1 cellular context compared by ENCODE assay signal in the genomic region with DNA sequence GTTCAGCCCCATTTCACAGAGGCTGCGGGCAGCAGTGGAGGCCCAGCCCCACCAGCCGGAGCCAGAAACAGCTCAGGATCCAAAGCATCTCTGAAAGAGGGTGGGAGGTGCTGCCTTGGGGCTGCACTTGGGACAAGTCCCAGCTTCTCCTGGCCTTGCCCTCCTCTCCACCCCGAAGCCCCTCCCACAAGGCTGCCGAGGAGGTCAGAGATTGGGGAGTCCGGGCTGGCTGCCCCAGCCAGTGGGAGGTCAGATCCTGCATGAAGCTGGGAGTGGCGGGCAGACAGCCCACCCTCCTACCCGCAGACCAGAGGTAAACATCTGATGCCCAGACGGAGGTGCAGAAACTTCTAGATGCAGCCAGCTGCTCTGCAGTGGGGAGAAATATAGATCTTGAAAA.
TF ChIP-seq lines count a peak whose summit lies in the region.

No MANE protein-coding gene starts in this region.

TF ChIP-seq in HCT116, 20 proteins besides CTCF, POLR2A, EP300 and RAD21 (continued from another document):
- TF ChIP-seq EZH2phosphoT487 (IDR thresholded peaks at IDR 0.05; ENCODE audit: borderline replicate concordance): no peak
